In genomic region chr3:42510325-42510724, GRCh38 we compare ENCODE assay signal across 17 cellular contexts. TPM values are rescaled to one million over a fixed set of nuclear protein-coding genes. Genes with fewer than 3 reads are reported as not detected.
DNase-seq lines count a peak whose midpoint lies in the region; ATAC-seq, FAIRE-seq and TF ChIP-seq lines count a peak whose summit lies in the region.
"Had no signal": no experiment of that assay in that cellular context is flagged by ENCODE, and none has a peak within 500 bp of the region (broad histone marks: within the 10 kb centered on the region; RNA-seq: fewer than 3 reads in every experiment).

No MANE protein-coding gene starts in this region.

- H3K4me2 ChIP-seq in HepG2 (ENCODE audit: low read depth, low read length), result peak overlapping the region; percentile 11; the same call in 1 of the 2 replicates
- no peak overlapping the region for H3K4me2 ChIP-seq in Karpas-422 (ENCODE audit: low read depth, low read length, poor library complexity, severe bottlenecking)
- H3K4me2 ChIP-seq: PC-9 had no signal

- H3K27ac ChIP-seq in Peyer's patch (peak overlapping the region in 3 of 4 donors; percentile 44 to 95 (median 89)), HepG2 (ENCODE audit: extremely low read length, insufficient read depth, low read length) (no peak overlapping the region), small intestine (ENCODE audit: low read depth in 1 of 2, low read length in 1 of 2) (peak overlapping the region; percentile 68 to 81), Karpas-422 (ENCODE audit: low read length) (no peak overlapping the region), kidney (ENCODE audit: low read depth in 2 of 2, low read length in 2 of 2) (no peak overlapping the region)
- H3K27ac ChIP-seq: PC-9 had no signal

- TF ChIP-seq EP300 in HepG2 (IDR thresholded peaks at IDR 0.05; ENCODE audit: low read depth in 2 of 2, low read length in 2 of 2), result no peak
- TF ChIP-seq EP300 in HepG2 (CRISPR knock-in tag; IDR thresholded peaks at IDR 0.05; ENCODE audit: borderline replicate concordance), result no peak

- BruUV-seq in HepG2 (replicated peaks; lab: Mats Ljungman, UMichigan), result no TSS peak

- WGBS in HepG2 (ENCODE audit: low lambda C conversion rate), result 25% methylated on average over 3 of the region's 4 CpGs
- 28 to 57% (median 48%) methylated on average over 4 of the region's 4 CpGs for WGBS in small intestine, 3 donors

- POLR2A ChIA-PET in HepG2 (lab: Yijun Ruan, JAX), result no interaction called here
- POLR2A ChIA-PET in WTC11 (lab: Charles Lee), result interaction anchor here (0.5 kb wide), 1 partner anchor 80 kb away, joined by 4 read pairs; the partner anchor contains the start of gene SS18L2

- ATAC-seq in activated naive CD4-positive, alpha-beta T cell treated with anti-CD3 and anti-CD28 coated beads, Interleukin-2, amount 50 U/mL, for 72 hours, result no peak
- ATAC-seq in HepG2, result no peak; the same call in 2 of the 3 replicates
- no peak for ATAC-seq in WTC11

- no peak overlapping the region for H3K4me3 Mint-ChIP-seq in activated naive CD4-positive, alpha-beta T cell treated with anti-CD3 and anti-CD28 coated beads, Interleukin-2, amount 50 U/mL, for 24 hours
- no peak overlapping the region for H3K4me3 Mint-ChIP-seq in WTC11

- no peaks in the 10 kb centered on the region for H4K20me1 ChIP-seq in HepG2 (ENCODE audit: insufficient read depth, low read length)
- H4K20me1 ChIP-seq in Karpas-422 (ENCODE audit: insufficient read depth, low read depth, low read length), result no peaks in the 10 kb centered on the region

- no peak for TF ChIP-seq RAD21 in HepG2 (CRISPR knock-in tag; IDR thresholded peaks at IDR 0.05)

- H3K4me1 ChIP-seq in Peyer's patch (peaks cover 0 to 71% (median 16%) of the 10 kb centered on the region in 4 donors), HepG2 (ENCODE audit: insufficient read depth, low read length) (peaks cover 18% of the 10 kb centered on the region), small intestine (ENCODE audit: control insufficient read depth in 2 of 2, insufficient read depth in 1 of 2, low read depth in 1 of 2, low read length in 1 of 2) (peaks cover 4 to 30% of the 10 kb centered on the region in 2 donors), Karpas-422 (ENCODE audit: low read length) (no peaks in the 10 kb centered on the region), kidney (ENCODE audit: control insufficient read depth in 1 of 2, insufficient read depth in 1 of 2, low read depth in 1 of 2, low read length in 2 of 2) (no peaks in the 10 kb centered on the region)

- H3K9me3 ChIP-seq in Peyer's patch (no peaks in the 10 kb centered on the region), HepG2 (ENCODE audit: low read length) (no peaks in the 10 kb centered on the region), small intestine (ENCODE audit: control insufficient read depth, low read depth) (no peaks in the 10 kb centered on the region), Karpas-422 (ENCODE audit: low read length) (no peaks in the 10 kb centered on the region), kidney (ENCODE audit: control insufficient read depth in 1 of 2, low read length in 2 of 2) (no peaks in the 10 kb centered on the region)
- H3K9me3 ChIP-seq: MG63 had no signal

- H3K79me2 ChIP-seq in HepG2 (ENCODE audit: insufficient read depth, low read length) (no peaks in the 10 kb centered on the region), Karpas-422 (ENCODE audit: low read length) (no peaks in the 10 kb centered on the region)

- H2AFZ ChIP-seq in HepG2 (ENCODE audit: low read length), result no peak overlapping the region
- H2AFZ ChIP-seq in Karpas-422 (ENCODE audit: low read length), result no peak overlapping the region
- H2AFZ ChIP-seq: PC-9 had no signal

- H3K27me3 Mint-ChIP-seq in activated naive CD4-positive, alpha-beta T cell treated with anti-CD3 and anti-CD28 coated beads, Interleukin-2, amount 50 U/mL, for 24 hours, result no peaks in the 10 kb centered on the region
- H3K27me3 Mint-ChIP-seq in WTC11 (ENCODE audit: low read depth), result peaks cover 6% of the 10 kb centered on the region

- no peak for TF ChIP-seq CTCF in Peyer's patch (IDR thresholded peaks at IDR 0.05)
- no peak for TF ChIP-seq CTCF in HepG2 (CRISPR knock-in tag; IDR thresholded peaks at IDR 0.05)
- no peak for TF ChIP-seq CTCF in WTC11 (IDR thresholded peaks at IDR 0.05)
- TF ChIP-seq CTCF in kidney (IDR thresholded peaks at IDR 0.05; ENCODE audit: borderline replicate concordance, extremely low read depth, insufficient read depth), result no peak

- peaks cover 9% of the 10 kb centered on the region for H3K36me3 Mint-ChIP-seq in activated naive CD4-positive, alpha-beta T cell treated with anti-CD3 and anti-CD28 coated beads, Interleukin-2, amount 50 U/mL, for 24 hours
- no peaks in the 10 kb centered on the region for H3K36me3 Mint-ChIP-seq in activated naive CD4-positive, alpha-beta T cell treated with anti-CD3 and anti-CD28 coated beads, Interleukin-2, amount 50 U/mL, for 72 hours
- H3K36me3 Mint-ChIP-seq in WTC11, result no peaks in the 10 kb centered on the region

- no peaks in the 10 kb centered on the region for H3K27me3 ChIP-seq in Peyer's patch
- H3K27me3 ChIP-seq in HepG2 (ENCODE audit: control insufficient read depth in 1 of 2, insufficient read depth in 2 of 2, low read length in 2 of 2), result peaks cover 0 to 3% of the 10 kb centered on the region in 2 experiments; a peak in 2 of 5 replicates
- no peaks in the 10 kb centered on the region for H3K27me3 ChIP-seq in small intestine (ENCODE audit: control insufficient read depth in 2 of 2, insufficient read depth in 2 of 2, low read length in 2 of 2)
- no peaks in the 10 kb centered on the region for H3K27me3 ChIP-seq in Karpas-422 (ENCODE audit: low read length)
- H3K27me3 ChIP-seq: MG63 had no signal

- no peak overlapping the region for H3K4me3 ChIP-seq in Peyer's patch
- H3K4me3 ChIP-seq in HepG2 (replicated peaks in 1 of 3; ENCODE audit: insufficient read depth in 1 of 3, low read depth in 2 of 3, low read length in 3 of 3), result no peak overlapping the region
- no peak overlapping the region for H3K4me3 ChIP-seq in small intestine (ENCODE audit: low read depth in 1 of 2, low read length in 2 of 2)
- no peak overlapping the region for H3K4me3 ChIP-seq in Karpas-422 (ENCODE audit: low read length)
- no peak overlapping the region for H3K4me3 ChIP-seq in kidney (ENCODE audit: low read length in 2 of 2)
- H3K4me3 ChIP-seq: MG63, PC-9 had no signal

- intact Hi-C loops in HepG2 (cut with micrococcal nuclease; ENCODE audit: unreplicated experiment), result no loop called here
- intact Hi-C loops in kidney (cut with DNase I), result no loop called here

- no peaks in the 10 kb centered on the region for H3K9me2 ChIP-seq in Karpas-422 (replicated peaks; ENCODE audit: insufficient read depth, low read length)

- H3K36me3 ChIP-seq in Peyer's patch (no peaks in the 10 kb centered on the region), HepG2 (replicated peaks in 1 of 2; ENCODE audit: control insufficient read depth in 1 of 2, insufficient read depth in 2 of 2, low read length in 2 of 2) (no peaks in the 10 kb centered on the region), small intestine (ENCODE audit: control insufficient read depth in 2 of 2, insufficient read depth in 2 of 2, low read length in 2 of 2) (no peaks in the 10 kb centered on the region), Karpas-422 (ENCODE audit: insufficient read depth, low read length) (no peaks in the 10 kb centered on the region), kidney (ENCODE audit: control insufficient read depth in 1 of 2, insufficient read depth in 2 of 2, low read length in 2 of 2) (no peaks in the 10 kb centered on the region)
- H3K36me3 ChIP-seq: MG63 had no signal

- no peak for FAIRE-seq in HepG2 (lab: Jason Lieb, UNC)
- FAIRE-seq in small intestine (lab: Jason Lieb, UNC), result no peak
- FAIRE-seq in kidney (lab: Jason Lieb, UNC), result no peak

- in situ Hi-C loops in HepG2 (cut with HindIII; ENCODE audit: extremely low pct_ligation_motif_present, low pct_unique_long_range_greater_than_20kb), result no loop called here

- H3K9ac ChIP-seq in HepG2 (ENCODE audit: insufficient read depth, low read depth, low read length), result no peak overlapping the region
- H3K9ac ChIP-seq in Karpas-422 (ENCODE audit: low read length), result no peak overlapping the region
- H3K9ac ChIP-seq in kidney (ENCODE audit: low read length in 2 of 2), result no peak overlapping the region

- CTCF ChIA-PET in HepG2 (lab: Yijun Ruan, JAX; ENCODE audit: low intra/inter-chr PET ratio, low total read pairs) (no interaction called here), WTC11 (lab: Charles Lee) (interaction anchor here (1.7 kb wide), 1 partner anchor 8 kb away, joined by 6 read pairs; the partner anchor contains the start of gene VIPR1)

- no peaks in the 10 kb centered on the region for H3K9me3 Mint-ChIP-seq in activated naive CD4-positive, alpha-beta T cell treated with anti-CD3 and anti-CD28 coated beads, Interleukin-2, amount 50 U/mL, for 24 hours
- no peaks in the 10 kb centered on the region for H3K9me3 Mint-ChIP-seq in activated naive CD4-positive, alpha-beta T cell treated with anti-CD3 and anti-CD28 coated beads, Interleukin-2, amount 50 U/mL, for 72 hours
- H3K9me3 Mint-ChIP-seq in WTC11, result no peaks in the 10 kb centered on the region

- peaks cover 70% of the 10 kb centered on the region for H3K4me1 Mint-ChIP-seq in activated naive CD4-positive, alpha-beta T cell treated with anti-CD3 and anti-CD28 coated beads, Interleukin-2, amount 50 U/mL, for 24 hours
- peaks cover 28% of the 10 kb centered on the region for H3K4me1 Mint-ChIP-seq in WTC11

- DNase-seq in activated naive CD4-positive, alpha-beta T cell treated with anti-CD3 and anti-CD28 coated beads, Interleukin-2, amount 50 U/mL, for 72 hours (ENCODE audit: low spot score in 2 of 2), result no peak
- DNase-seq in Peyer's patch (peak in 2 of 3 donors; percentile 68 to 73), HepG2 (ENCODE audit: low spot score) (peak; percentile 20), small intestine (peak; percentile 93), Karpas-422 (no peak), WTC11 (ENCODE audit: low spot score) (no peak), kidney (no peak)
- DNase-seq: 8988T, C1 segment of cervical spinal cord, GOT3, KG1, MG63, NCI-H1092 treated with DMSO at 0.1 percent for 48 hours, NCI-H1694 treated with DMSO at 0.1 percent for 48 hours, NCI-H345, PC-9 had no signal

- TF ChIP-seq POLR2A in Peyer's patch (IDR thresholded peaks at IDR 0.05) (no peak), HepG2 (IDR thresholded peaks at IDR 0.05; ENCODE audit: insufficient read depth in 1 of 2, low read depth in 2 of 2, low read length in 2 of 2) (no peak)

- peak overlapping the region; percentile 79 for H3K27ac Mint-ChIP-seq in activated naive CD4-positive, alpha-beta T cell treated with anti-CD3 and anti-CD28 coated beads, Interleukin-2, amount 50 U/mL, for 24 hours
- H3K27ac Mint-ChIP-seq in activated naive CD4-positive, alpha-beta T cell treated with anti-CD3 and anti-CD28 coated beads, Interleukin-2, amount 50 U/mL, for 72 hours, result peak overlapping the region in 1 of 2 donors; percentile 5
- H3K27ac Mint-ChIP-seq in WTC11, result no peak overlapping the region

RNA-seq across cellular contexts. Expression of gene VIPR1, which starts 7.9 kb away (rescaled TPM):
- 1 to 10 TPM; 5.2 to 7.0 TPM for total RNA-seq in activated naive CD4-positive, alpha-beta T cell treated with anti-CD3 and anti-CD28 coated beads, Interleukin-2, amount 50 U/mL, for 72 hours
- total RNA-seq in Peyer's patch (100 to 1,000 TPM in 3 of 4 donors, 10 to 100 TPM in 1; 52.8 to 320 (median 270) TPM), HepG2 (2016; rRNA removed; fragmentation: Illumina TruSeq; extraction: Trizol) (0.04 TPM in 1 of 2 replicates, not detected in the other), WTC11 (2021) (7.1 to 9.4 TPM (median 7.2 TPM) in 3 replicates), kidney (4.9 TPM)
- total RNA-seq in HepG2 (2016; cell fraction: cytosol; rRNA removed; fragmentation: Illumina TruSeq; extraction: Trizol; ENCODE audit: low read depth), result not detected in 2 replicates
- 0.19 TPM in 1 of 2 replicates, not detected in the other for total RNA-seq in HepG2 (2016; cell fraction: insoluble cytoplasmic fraction; rRNA removed; fragmentation: Illumina TruSeq; extraction: Trizol)
- total RNA-seq in HepG2 (2016; cell fraction: membrane; rRNA removed; fragmentation: Illumina TruSeq; extraction: Trizol), result 0.12 TPM in 1 of 2 replicates, not detected in the other
- not detected in 2 replicates for total RNA-seq in HepG2 (2016; cell fraction: nucleus; rRNA removed; fragmentation: Illumina TruSeq; extraction: Trizol)
- polyA plus RNA-seq in HepG2 (2011; rRNA removed) (0.07 and 0.11 TPM in 2 replicates), small intestine (10 to 100 TPM; 32.1 to 80.2 (median 71.3) TPM), kidney (ENCODE audit: insufficient read depth, low read depth, low replicate concordance) (5.3 TPM)
- polyA plus RNA-seq in HepG2 (2011; cell fraction: cytosol; rRNA removed), result 0.04 TPM in 2 replicates
- 0.27 and 0.29 TPM in 2 replicates for polyA plus RNA-seq in HepG2 (2011; cell fraction: nucleus; rRNA removed)
- 0.30 TPM in 1 of 2 replicates, not detected in the other for polyA plus RNA-seq in HepG2 (2012)
- polyA plus RNA-seq in HepG2 (2016; cell fraction: cytosol; fragmentation: Illumina TruSeq; extraction: Trizol; ENCODE audit: low read depth), result 0.03 TPM in 1 of 2 replicates, not detected in the other
- polyA plus RNA-seq in HepG2 (2016; cell fraction: insoluble cytoplasmic fraction; fragmentation: Illumina TruSeq; extraction: Trizol; ENCODE audit: low read depth), result not detected in 2 replicates
- not detected in 2 replicates for polyA plus RNA-seq in HepG2 (2016; cell fraction: membrane; fragmentation: Illumina TruSeq; extraction: Trizol; ENCODE audit: low read depth)
- polyA plus RNA-seq in HepG2 (2016; cell fraction: nucleus; fragmentation: Illumina TruSeq; extraction: Trizol; ENCODE audit: insufficient read depth, low read depth), result not detected in 2 replicates
- 0.86 TPM in 1 of 2 replicates, not detected in the other for polyA minus RNA-seq in HepG2 (2011; rRNA and poly(A)+ RNA removed; ENCODE audit: low replicate concordance)
- polyA minus RNA-seq in HepG2 (2011; cell fraction: cytosol; rRNA and poly(A)+ RNA removed), result not detected in 2 replicates
- polyA minus RNA-seq in HepG2 (2011; cell fraction: nucleus; rRNA and poly(A)+ RNA removed), result 0.12 TPM in 1 of 2 replicates, not detected in the other
- total RNA-seq in Karpas-422 (2014; rRNA removed; shearing (Covaris generic); ENCODE audit: low replicate concordance), result 0.41 and 2.5 TPM in 2 replicates

Comparison
In these comparisons a context has a peak if more than half of its experiments do, and no peak if none do; other contexts are left out.
1. DNase-seq: peak in Peyer's patch (2 of 3), HepG2 (single experiment) and small intestine (single experiment); none in activated naive CD4-positive, alpha-beta T cell treated with anti-CD3 and anti-CD28 coated beads, Interleukin-2, amount 50 U/mL, for 72 hours (0 of 2), Karpas-422 (single experiment), WTC11 (single experiment) and kidney (single experiment).
2. H3K27ac ChIP-seq: peak in Peyer's patch (3 of 4) and small intestine (2 of 2); none in HepG2 (single experiment), Karpas-422 (single experiment) and kidney (0 of 2).